In the genomic region with DNA sequence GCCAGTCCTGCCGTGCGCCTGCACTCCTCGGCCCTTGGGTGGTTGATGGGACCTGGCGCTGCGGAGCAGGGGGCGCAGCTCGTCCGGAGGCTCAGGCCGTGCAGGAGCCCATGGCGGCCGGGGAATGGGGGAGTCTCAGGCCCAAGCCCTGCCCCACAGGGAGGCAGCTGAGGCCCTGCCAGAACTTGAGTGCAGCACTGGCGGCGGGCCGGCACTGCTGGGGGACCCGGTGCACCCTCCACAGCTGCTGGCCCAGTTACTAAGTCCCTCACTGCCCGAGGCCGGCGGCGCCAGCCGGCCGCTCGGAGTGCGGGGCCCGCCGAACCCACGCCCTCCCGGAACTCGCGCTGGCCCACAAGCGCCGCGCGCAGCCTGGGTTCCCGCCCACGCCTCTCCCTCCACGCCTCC, we compare ENCODE assay signal across 24 cellular contexts.
"Had no signal": no experiment of that assay in that cellular context is flagged by ENCODE, and none has a peak within 500 bp of the region (broad histone marks: within the 10 kb centered on the region; RNA-seq: fewer than 3 reads in every experiment).

No MANE protein-coding gene starts in this region.

- H3K4me1 ChIP-seq: colonic mucosa, gastrocnemius medialis, neural progenitor cell, prostate gland, right atrium auricular region, sigmoid colon, stomach had no signal

- H3K27me3 ChIP-seq: colonic mucosa, gastrocnemius medialis, heart right ventricle, neural progenitor cell, right atrium auricular region, sigmoid colon, stomach, tibial artery had no signal

- H3K9ac ChIP-seq: neural progenitor cell had no signal

- H3K9me3 ChIP-seq: colonic mucosa, gastrocnemius medialis, prostate gland, right atrium auricular region, sigmoid colon, tibial artery had no signal

- H3K4me3 ChIP-seq: colonic mucosa, gastrocnemius medialis, heart right ventricle, neural progenitor cell, prostate gland, right atrium auricular region, sigmoid colon, stomach, tibial artery had no signal

- H3K27ac ChIP-seq: colonic mucosa, epithelial cell of prostate, gastrocnemius medialis, heart right ventricle, neural progenitor cell, prostate gland, right atrium auricular region, sigmoid colon, stomach, tibial artery had no signal

- H2AFZ ChIP-seq: neural progenitor cell had no signal

- ATAC-seq: esophagus mucosa; gastrocnemius medialis; heart right ventricle; left lobe of liver; naive thymus-derived CD4-positive, alpha-beta T cell; stimulated activated naive B cell treated with anti-CD40 and anti-IgM and Interleukin-4, amounts not matched to agents 10 μg/mL and 1 μg/mL and 100 μg/mL, for 72 hours had no signal

- DNase-seq: central memory CD4-positive, alpha-beta T cell; colonic mucosa; effector CD8-positive, alpha-beta T cell; endodermal cell; foreskin fibroblast; gastrocnemius medialis; heart right ventricle; hippocampal formation; mammary epithelial cell; mesendoderm; midbrain; naive thymus-derived CD4-positive, alpha-beta T cell; nucleus accumbens; sigmoid colon; stimulated activated CD4-positive, alpha-beta T cell treated with anti-CD3 and anti-CD28 coated beads, Interleukin-4, amount 100 ng/mL, for 4 hours; stimulated activated naive B cell treated with anti-CD40 and anti-IgM and Interleukin-4, amounts not matched to agents 10 μg/mL and 1 μg/mL and 100 μg/mL, for 72 hours; stomach; tibial artery had no signal

- H3K36me3 ChIP-seq: colonic mucosa, gastrocnemius medialis, heart right ventricle, neural progenitor cell, prostate gland, right atrium auricular region, sigmoid colon, stomach, tibial artery had no signal

- H3K4me2 ChIP-seq: neural progenitor cell had no signal
